Comparison of ENCODE assay signal across 20 cellular contexts in the genomic region with DNA sequence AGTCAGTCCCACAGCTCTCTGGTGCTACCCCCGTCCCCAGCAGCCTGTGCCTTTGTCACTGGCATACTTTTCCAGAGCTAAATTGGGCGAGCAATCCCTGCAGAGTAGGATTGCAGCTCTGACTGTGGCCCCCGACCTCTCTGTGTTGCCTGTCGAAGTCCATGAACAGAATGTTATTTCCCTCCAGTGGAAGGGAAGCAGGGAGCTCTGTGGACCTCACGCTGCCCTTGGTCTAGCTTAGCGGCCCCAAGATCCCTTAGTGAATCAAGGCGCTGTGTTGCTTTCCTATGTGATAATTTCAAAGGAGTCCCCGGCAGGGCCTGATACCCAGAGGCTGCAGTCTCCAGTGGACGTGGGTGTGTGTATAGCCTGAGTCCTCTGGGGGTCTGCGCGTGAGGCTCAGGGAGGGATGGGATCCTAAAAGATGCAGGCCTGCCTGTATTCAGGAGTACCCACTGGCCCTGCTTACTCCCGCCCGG. TPM values are rescaled to one million over a fixed set of nuclear protein-coding genes. Genes with fewer than 3 reads are reported as not detected.
"Had no signal": no experiment of that assay in that cellular context is flagged by ENCODE, and none has a peak within 500 bp of the region (broad histone marks: within the 10 kb centered on the region; RNA-seq: fewer than 3 reads in every experiment).

No MANE protein-coding gene starts in this region.

- DNase-seq: activated CD4-positive, alpha-beta memory T cell treated with anti-CD3 and anti-CD28 coated beads, Interleukin-2, amount 10 ng/mL, durations not matched to agents 7 days and 5 days; activated CD4-positive, alpha-beta T cell treated with anti-CD3 and anti-CD28 coated beads for 4 hours; activated CD8-positive, alpha-beta memory T cell treated with anti-CD3 and anti-CD28 coated beads, Interleukin-2, amount 50 U/mL, for 4 hours; activated gamma-delta T cell; activated T-cell treated with anti-CD3 and anti-CD28 coated beads, Interleukin-2, amount 50 U/mL, for 72 hours; central memory CD4-positive, alpha-beta T cell; cortex of kidney; effector CD4-positive, alpha-beta T cell; esophagus squamous epithelium; immature natural killer cell; mammary epithelial cell; stimulated activated naive CD8-positive, alpha-beta T cell treated with anti-CD3 and anti-CD28 coated beads, Interleukin-15, Interleukin-2, amounts not matched to agents 100 U/mL and 50 U/mL, for 24 hours; uterus had no signal

- H3K4me3 ChIP-seq: esophagus squamous epithelium, suprapubic skin, uterus had no signal

- H3K27ac ChIP-seq: neutrophil, suprapubic skin had no signal

- H3K9me3 ChIP-seq: esophagus squamous epithelium, neutrophil, suprapubic skin, uterus had no signal

- H3K27ac Mint-ChIP-seq: activated CD4-positive, alpha-beta memory T cell treated with anti-CD3 and anti-CD28 coated beads, Interleukin-2, amount 10 ng/mL, durations not matched to agents 7 days and 5 days; activated naive CD4-positive, alpha-beta T cell treated with anti-CD3 and anti-CD28 coated beads, Interleukin-2, amount 50 U/mL, for 72 hours; activated T-cell treated with anti-CD3 and anti-CD28 coated beads, Interleukin-2, amount 50 U/mL, for 72 hours; immature natural killer cell; T-helper 1 cell treated with Interleukin-12 subunit alpha and Interleukin-12 subunit beta and Interleukin-4 antibody, amounts not matched to agents 30 μg/mL and 1 μg/mL, for 36 hours; WTC11 had no signal

- H3K27me3 ChIP-seq: suprapubic skin, uterus had no signal

- H3K36me3 ChIP-seq: neutrophil, suprapubic skin, uterus had no signal

- ATAC-seq: activated naive CD4-positive, alpha-beta T cell treated with anti-CD3 and anti-CD28 coated beads, Interleukin-2, amount 50 U/mL, for 72 hours; activated T-cell treated with anti-CD3 and anti-CD28 coated beads, Interleukin-2, amount 50 U/mL, for 72 hours; stimulated activated naive CD8-positive, alpha-beta T cell treated with anti-CD3 and anti-CD28 coated beads, Interleukin-15, Interleukin-2, amounts not matched to agents 100 U/mL and 50 U/mL, for 24 hours; WTC11 had no signal

- H3K36me3 Mint-ChIP-seq: activated naive CD4-positive, alpha-beta T cell treated with anti-CD3 and anti-CD28 coated beads, Interleukin-2, amount 50 U/mL, for 72 hours; immature natural killer cell; WTC11 had no signal

- H3K4me3 Mint-ChIP-seq: activated CD4-positive, alpha-beta memory T cell treated with anti-CD3 and anti-CD28 coated beads, Interleukin-2, amount 10 ng/mL, durations not matched to agents 7 days and 5 days; activated T-cell treated with anti-CD3 and anti-CD28 coated beads, Interleukin-2, amount 50 U/mL, for 72 hours; immature natural killer cell; T-helper 1 cell treated with Interleukin-12 subunit alpha and Interleukin-12 subunit beta and Interleukin-4 antibody, amounts not matched to agents 30 μg/mL and 1 μg/mL, for 36 hours; WTC11 had no signal

- H3K9me3 Mint-ChIP-seq: activated CD4-positive, alpha-beta memory T cell treated with anti-CD3 and anti-CD28 coated beads, Interleukin-2, amount 10 ng/mL, durations not matched to agents 7 days and 5 days; activated naive CD4-positive, alpha-beta T cell treated with anti-CD3 and anti-CD28 coated beads, Interleukin-2, amount 50 U/mL, for 72 hours; activated T-cell treated with anti-CD3 and anti-CD28 coated beads, Interleukin-2, amount 50 U/mL, for 72 hours; immature natural killer cell; T-helper 1 cell treated with Interleukin-12 subunit alpha and Interleukin-12 subunit beta and Interleukin-4 antibody, amounts not matched to agents 30 μg/mL and 1 μg/mL, for 36 hours; WTC11 had no signal

RNA-seq across cellular contexts. Expression of gene CD300A, which starts 15.5 kb away (rescaled TPM):
- total RNA-seq: endothelial cell of umbilical vein, fibroblast of villous mesenchyme, mammary epithelial cell had no signal

RNA-seq across cellular contexts. Expression of gene GPRC5C, which starts 19.1 kb away (rescaled TPM):
- total RNA-seq: endothelial cell of umbilical vein had no signal
